ENCODE assay signal across 22 cellular contexts in genomic region chr5:147384346-147385193, GRCh38.
DNase-seq lines count a peak whose midpoint lies in the region; ATAC-seq and TF ChIP-seq lines count a peak whose summit lies in the region.
"Had no signal": no experiment of that assay in that cellular context is flagged by ENCODE, and none has a peak within 500 bp of the region (broad histone marks: within the 10 kb centered on the region; RNA-seq: fewer than 3 reads in every experiment).

No MANE protein-coding gene starts in this region.

- H3K36me3 ChIP-seq in hepatocyte (replicated peaks; ENCODE audit: insufficient read depth, low read depth), result no peaks in the 10 kb centered on the region
- H3K36me3 ChIP-seq: cardiac muscle cell had no signal

- peaks cover 4% of the 10 kb centered on the region for H3K4me1 ChIP-seq in hepatocyte (ENCODE audit: insufficient read depth)
- H3K4me1 ChIP-seq: foreskin keratinocyte had no signal

- no peak for TF ChIP-seq CTCF in hepatocyte (IDR thresholded peaks at IDR 0.05; ENCODE audit: poor library complexity)

- peak overlapping the region; percentile 73 for H3K4me2 ChIP-seq in hepatocyte

- no peaks in the 10 kb centered on the region for H3K79me2 ChIP-seq in hepatocyte

- peak; percentile 18 for DNase-seq in RPMI7951 (ENCODE audit: low read depth)
- no peak for DNase-seq in hepatocyte (ENCODE audit: low spot score)
- DNase-seq in DMS114 treated with DMSO at 0.1 percent for 48 hours (lab: John Stamatoyannopoulos, UW; ENCODE audit: unreplicated experiment), result no peak
- DNase-seq in NCI-H748 (lab: John Stamatoyannopoulos, UW; ENCODE audit: unreplicated experiment), result no peak
- DNase-seq: activated CD4-positive, alpha-beta memory T cell treated with anti-CD3 and anti-CD28 coated beads, Interleukin-2, amount 10 ng/mL, durations not matched to agents 7 days and 5 days; activated gamma-delta T cell treated with Interleukin-2 at 50 U/mL for 16 hours; amygdala; CD4-positive, alpha-beta memory T cell; DND-41; dorsolateral prefrontal cortex; foreskin keratinocyte; GM23248; hypothalamus; NCI-H526 treated with DMSO at 0.1 percent for 48 hours; SIG-M5; stimulated activated CD4-positive, alpha-beta T cell treated with anti-CD3 and anti-CD28 coated beads, Interleukin-4, amount 100 ng/mL, for 4 hours had no signal

- no peak overlapping the region for H3K4me3 ChIP-seq in hepatocyte
- H3K4me3 ChIP-seq: cardiac muscle cell had no signal

- ATAC-seq in GM18502 (IDR thresholded peaks at IDR 0.05; ENCODE audit: poor library complexity, unreplicated experiment), result peak; percentile 70
- ATAC-seq in HG02759 (IDR thresholded peaks at IDR 0.05; ENCODE audit: unreplicated experiment), result peak; percentile 64
- ATAC-seq in HG03139 (IDR thresholded peaks at IDR 0.05; ENCODE audit: unreplicated experiment), result no peak
- no peak for ATAC-seq in GM21423 (IDR thresholded peaks at IDR 0.05; ENCODE audit: unreplicated experiment)
- ATAC-seq: foreskin keratinocyte had no signal

- H3K9me3 ChIP-seq in hepatocyte (ENCODE audit: low read depth), result no peaks in the 10 kb centered on the region

- H2AFZ ChIP-seq in hepatocyte, result no peak overlapping the region

- no peaks in the 10 kb centered on the region for H3K9me2 ChIP-seq in hepatocyte (replicated peaks; ENCODE audit: insufficient read depth)

- no peaks in the 10 kb centered on the region for H4K20me1 ChIP-seq in hepatocyte (ENCODE audit: insufficient read depth, poor library complexity, severe bottlenecking)

- no peaks in the 10 kb centered on the region for H3K27me3 ChIP-seq in hepatocyte
- H3K27me3 ChIP-seq: cardiac muscle cell, foreskin keratinocyte had no signal

- no peak overlapping the region for H3K27ac ChIP-seq in hepatocyte
- H3K27ac ChIP-seq: cardiac muscle cell, epithelial cell of prostate, foreskin keratinocyte, GM23248 had no signal

- WGBS in hepatocyte (ENCODE audit: low lambda C conversion rate, missing lambda C conversion rate), result 28% methylated on average over 6 of the region's 6 CpGs

Comparison
In these comparisons a context has a peak if more than half of its experiments do, and no peak if none do; other contexts are left out.
1. ATAC-seq: peak in GM18502 (single experiment) and HG02759 (single experiment); none in HG03139 (single experiment) and GM21423 (single experiment).